In genomic region chr3:57100046-57100695, GRCh38 we compare ENCODE assay signal across 8 cellular contexts. TPM values are rescaled to one million over a fixed set of nuclear protein-coding genes. Genes with fewer than 3 reads are reported as not detected.
DNase-seq lines count a peak whose midpoint lies in the region; ATAC-seq and TF ChIP-seq lines count a peak whose summit lies in the region.

No MANE protein-coding gene starts in this region.

- no peak overlapping the region for H3K4me3 ChIP-seq in NB4 (ENCODE audit: low read depth, low read length)
- no peak overlapping the region for H3K4me3 ChIP-seq in right cardiac atrium (ENCODE audit: low read length)

- peaks cover 5% of the 10 kb centered on the region for H3K4me1 Mint-ChIP-seq in T-helper 17 cell

- H3K36me3 Mint-ChIP-seq in T-helper 17 cell (ENCODE audit: low read depth): no peaks in the 10 kb centered on the region

- 13% methylated on average over 7 of the region's 7 CpGs for WGBS in right cardiac atrium

- H3K4me1 ChIP-seq in right cardiac atrium (ENCODE audit: control insufficient read depth, insufficient read depth, low read length): no peaks in the 10 kb centered on the region

- DNase-seq in AG09319 (ENCODE audit: extremely low read depth, low read depth) (peak; percentile 54), NB4 (ENCODE audit: low read depth) (peak; percentile 84), T-helper 17 cell (peak in 2 of 3 donors; percentile 13 to 36), amniotic stem cell (lab: John Stamatoyannopoulos, UW) (peak; percentile 67), right cardiac atrium (peak in 2 of 3 donors; percentile 55 to 62), sciatic nerve (ENCODE audit: low spot score) (peak; percentile 84)

- peaks cover 10% of the 10 kb centered on the region for H3K27me3 Mint-ChIP-seq in T-helper 17 cell

- intact Hi-C loops in right cardiac atrium (cut with DNase I) (loop anchor here in 2 of 4 donors (5.0 kb wide), 2 partner anchors 122 to 127 kb away; partner anchors contain the start of gene APPL1 (in 1 of the 2)), sciatic nerve (cut with DNase I) (no loop called here)

- no peak overlapping the region for H3K27ac ChIP-seq in right cardiac atrium (ENCODE audit: low read length)

- no peak overlapping the region for H3K27ac Mint-ChIP-seq in T-helper 17 cell

- TF ChIP-seq CTCF in AG09319 (IDR thresholded peaks at IDR 0.05; ENCODE audit: low read depth, low read length) (peak; percentile 88), NB4 (IDR thresholded peaks at IDR 0.05; ENCODE audit: low read depth, low read length) (peak; percentile 65)

- H3K4me3 Mint-ChIP-seq in T-helper 17 cell: no peak overlapping the region

- ATAC-seq in GM18907 (IDR thresholded peaks at IDR 0.05; ENCODE audit: unreplicated experiment): peak; percentile 71
- peak; percentile 79 for ATAC-seq in T-helper 17 cell
- peak; percentile 75 to 84 for ATAC-seq in right cardiac atrium
- ATAC-seq in sciatic nerve: peak; percentile 89
- no peak for ATAC-seq in GM18519 (IDR thresholded peaks at IDR 0.05; ENCODE audit: low FRiP score, unreplicated experiment)

- H3K9me3 ChIP-seq in T-helper 17 cell (ENCODE audit: control insufficient read depth, low read length, poor library complexity, severe bottlenecking) (no peaks in the 10 kb centered on the region), right cardiac atrium (ENCODE audit: control insufficient read depth, low read length) (no peaks in the 10 kb centered on the region)

- no peaks in the 10 kb centered on the region for H3K27me3 ChIP-seq in right cardiac atrium (ENCODE audit: control insufficient read depth, insufficient read depth)

- no peak for TF ChIP-seq POLR2A in NB4 (IDR thresholded peaks at IDR 0.05; ENCODE audit: extremely low read depth, insufficient read length)

RNA-seq across cellular contexts. Expression of gene SPATA12, which starts 39.7 kb away (rescaled TPM):
- not detected for total RNA-seq in T-helper 17 cell
- not detected for total RNA-seq in right cardiac atrium
- 0.02 TPM for polyA plus RNA-seq in right cardiac atrium
- not detected for total RNA-seq in sciatic nerve

Comparison
In these comparisons a context has a peak if more than half of its experiments do, and no peak if none do; other contexts are left out.
1. DNase-seq: peak in every context shown above with its lines; median percentile 84 in NB4; 84 in sciatic nerve; 67 in amniotic stem cell; 58 in right cardiac atrium; 54 in AG09319; 24 in T-helper 17 cell.